In the genomic region with DNA sequence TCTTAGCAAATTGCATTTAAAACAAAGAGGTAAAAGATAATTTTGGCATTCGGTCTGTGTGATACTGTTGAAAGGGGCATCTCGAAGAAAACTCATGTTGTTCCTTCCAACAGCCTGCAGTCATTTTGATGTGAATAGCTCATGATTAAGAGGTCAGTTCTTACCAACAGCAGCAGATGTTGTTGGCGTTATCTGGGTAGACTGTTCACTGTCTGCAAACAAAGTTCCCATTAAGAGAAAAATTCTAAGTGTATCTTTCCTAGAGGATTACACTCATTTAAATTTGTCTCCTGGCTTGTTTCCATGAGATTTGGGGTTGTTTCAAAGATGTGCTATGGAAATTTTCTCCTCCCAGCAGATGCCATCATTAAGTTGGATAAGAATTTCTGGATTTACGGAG, we compare ENCODE assay signal across 28 cellular contexts.
"Had no signal": no experiment of that assay in that cellular context is flagged by ENCODE, and none has a peak within 500 bp of the region (broad histone marks: within the 10 kb centered on the region; RNA-seq: fewer than 3 reads in every experiment).

No MANE protein-coding gene starts in this region.

- H3K36me3 Mint-ChIP-seq: activated CD8-positive, alpha-beta memory T cell treated with anti-CD3 and anti-CD28 coated beads, Interleukin-2, amount 10 ng/mL, durations not matched to agents 7 days and 5 days; activated naive CD4-positive, alpha-beta T cell treated with anti-CD3 and anti-CD28 coated beads, Interleukin-2, amount 50 U/mL, for 72 hours; WTC11 had no signal

- H3K4me3 ChIP-seq: ascending aorta, body of pancreas, SK-N-MC had no signal

- H3K4me1 ChIP-seq: ascending aorta, body of pancreas had no signal

- H3K9me3 Mint-ChIP-seq: activated T-cell treated with anti-CD3 and anti-CD28 coated beads, Interleukin-2, amount 50 U/mL, for 24 hours; activated T-helper 1 cell treated with anti-CD3 and anti-CD28 coated beads, Interleukin-12 subunit alpha, Interleukin-12 subunit beta, Interleukin-2, Interleukin-4 antibody, amounts not matched to agents 30 ng/mL and 10 ng/mL and 1 ng/mL, durations not matched to agents 14 hours and 24 hours and 36 hours; WTC11 had no signal

- H3K9me3 ChIP-seq: ascending aorta, body of pancreas had no signal

- H3K27ac ChIP-seq: ascending aorta, body of pancreas, SK-N-MC had no signal

- DNase-seq: activated CD4-positive, alpha-beta T cell treated with anti-CD3 and anti-CD28 coated beads for 48 hours; activated CD4-positive, alpha-beta T cell treated with anti-CD3 and anti-CD28 coated beads, Interleukin-2, amount 50 U/mL, for 48 hours; activated CD4-positive, CD25-positive, alpha-beta regulatory T cell treated with anti-CD3 and anti-CD28 coated beads, Interleukin-2, amount 50 U/mL, for 72 hours; activated CD8-positive, alpha-beta memory T cell treated with anti-CD3 and anti-CD28 coated beads, Interleukin-2, amount 10 ng/mL, durations not matched to agents 7 days and 5 days; activated effector memory CD4-positive, alpha-beta T cell treated with Interleukin-2 at 50 U/mL for 16 hours; activated naive CD4-positive, alpha-beta T cell; activated naive CD8-positive, alpha-beta T cell treated with anti-CD3 and anti-CD28 coated beads, Interleukin-2, amount 50 U/mL, for 24 hours; activated T-cell treated with anti-CD3 and anti-CD28 coated beads, Interleukin-2, amount 50 U/mL, for 24 hours; amniotic stem cell; body of pancreas; central memory CD4-positive, alpha-beta T cell; Kasumi-1; KBM-7; NCI-H1092; NCI-H1417; NCI-H1930; NCI-H345; NCI-H510A; NCI-H748 treated with DMSO at 0.1 percent for 48 hours; RPMI8226; SW 1271 had no signal

- ATAC-seq: activated CD8-positive, alpha-beta memory T cell treated with anti-CD3 and anti-CD28 coated beads, Interleukin-2, amount 10 ng/mL, durations not matched to agents 7 days and 5 days; activated naive CD4-positive, alpha-beta T cell treated with anti-CD3 and anti-CD28 coated beads, Interleukin-2, amount 50 U/mL, for 72 hours; activated naive CD8-positive, alpha-beta T cell treated with anti-CD3 and anti-CD28 coated beads, Interleukin-2, amount 50 U/mL, for 24 hours; body of pancreas; Panc1; Right ventricle myocardium inferior; WTC11 had no signal

- H3K27ac Mint-ChIP-seq: activated CD8-positive, alpha-beta memory T cell treated with anti-CD3 and anti-CD28 coated beads, Interleukin-2, amount 10 ng/mL, durations not matched to agents 7 days and 5 days; activated naive CD4-positive, alpha-beta T cell treated with anti-CD3 and anti-CD28 coated beads, Interleukin-2, amount 50 U/mL, for 72 hours; activated naive CD8-positive, alpha-beta T cell treated with anti-CD3 and anti-CD28 coated beads, Interleukin-2, amount 50 U/mL, for 24 hours; activated T-cell treated with anti-CD3 and anti-CD28 coated beads, Interleukin-2, amount 50 U/mL, for 24 hours; activated T-helper 1 cell treated with anti-CD3 and anti-CD28 coated beads, Interleukin-12 subunit alpha, Interleukin-12 subunit beta, Interleukin-2, Interleukin-4 antibody, amounts not matched to agents 30 ng/mL and 10 ng/mL and 1 ng/mL, durations not matched to agents 14 hours and 24 hours and 36 hours; WTC11 had no signal

- H3K4me1 Mint-ChIP-seq: activated CD8-positive, alpha-beta memory T cell treated with anti-CD3 and anti-CD28 coated beads, Interleukin-2, amount 10 ng/mL, durations not matched to agents 7 days and 5 days; activated naive CD8-positive, alpha-beta T cell treated with anti-CD3 and anti-CD28 coated beads, Interleukin-2, amount 50 U/mL, for 24 hours; WTC11 had no signal

- H3K27me3 ChIP-seq: ascending aorta, body of pancreas had no signal

- H3K36me3 ChIP-seq: ascending aorta had no signal

- H3K4me3 Mint-ChIP-seq: activated CD8-positive, alpha-beta memory T cell treated with anti-CD3 and anti-CD28 coated beads, Interleukin-2, amount 10 ng/mL, durations not matched to agents 7 days and 5 days; activated naive CD8-positive, alpha-beta T cell treated with anti-CD3 and anti-CD28 coated beads, Interleukin-2, amount 50 U/mL, for 24 hours; activated T-cell treated with anti-CD3 and anti-CD28 coated beads, Interleukin-2, amount 50 U/mL, for 24 hours; activated T-helper 1 cell treated with anti-CD3 and anti-CD28 coated beads, Interleukin-12 subunit alpha, Interleukin-12 subunit beta, Interleukin-2, Interleukin-4 antibody, amounts not matched to agents 30 ng/mL and 10 ng/mL and 1 ng/mL, durations not matched to agents 14 hours and 24 hours and 36 hours; WTC11 had no signal

- H3K27me3 Mint-ChIP-seq: activated CD8-positive, alpha-beta memory T cell treated with anti-CD3 and anti-CD28 coated beads, Interleukin-2, amount 10 ng/mL, durations not matched to agents 7 days and 5 days; activated naive CD8-positive, alpha-beta T cell treated with anti-CD3 and anti-CD28 coated beads, Interleukin-2, amount 50 U/mL, for 24 hours; activated T-cell treated with anti-CD3 and anti-CD28 coated beads, Interleukin-2, amount 50 U/mL, for 24 hours had no signal
